ENCODE assay signal across 1 cellular context in the genomic region with DNA sequence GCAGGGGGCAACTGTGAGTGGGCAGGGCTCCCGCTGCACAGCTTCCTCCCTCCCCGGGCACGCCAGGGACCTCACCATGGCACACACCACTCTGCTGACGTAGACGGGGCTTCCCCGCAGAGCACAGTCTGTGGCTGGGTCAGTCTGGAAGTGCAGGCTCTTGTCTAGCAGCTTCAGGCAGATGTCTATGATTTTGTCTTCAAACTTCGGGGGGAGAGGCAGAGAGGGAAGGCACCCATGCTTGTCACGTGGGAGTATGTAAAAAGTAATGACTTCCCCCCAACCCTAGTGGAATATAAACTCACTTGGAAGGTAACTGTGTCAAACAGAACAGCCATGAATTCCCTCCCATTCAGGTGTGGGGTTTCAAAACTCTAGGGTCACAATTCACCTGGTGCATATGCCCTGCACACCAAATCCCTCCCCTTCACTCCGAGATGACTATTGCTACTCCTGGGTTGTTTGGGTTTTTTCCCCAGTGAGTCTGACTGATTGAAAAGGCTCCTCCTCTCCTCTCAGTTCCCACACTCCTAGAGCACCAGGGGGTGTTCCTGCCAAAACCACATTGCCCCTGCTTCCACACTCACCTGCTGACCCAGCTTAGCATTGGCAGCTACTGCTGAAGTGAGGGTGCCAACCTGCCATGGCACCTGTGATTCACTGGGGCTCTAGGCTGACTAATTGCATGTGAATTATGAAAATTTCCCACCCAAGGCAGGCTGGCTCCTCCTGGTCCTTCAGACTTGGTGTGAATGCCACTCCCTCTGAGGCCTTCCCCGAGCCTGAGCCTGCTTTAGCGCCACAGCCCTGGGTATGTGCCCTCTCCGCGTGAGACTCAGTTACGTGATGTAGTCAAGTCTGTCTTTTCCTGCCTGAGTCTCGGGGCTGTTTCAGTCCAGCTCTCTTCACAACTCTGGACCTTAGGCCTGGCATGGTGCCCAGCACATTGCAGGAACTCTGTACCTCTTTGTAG.
TF ChIP-seq lines count a peak whose summit lies in the region.

No MANE protein-coding gene starts in this region.

TF ChIP-seq in GM12878, 131 proteins besides CTCF, POLR2A, EP300 and RAD21 (continued from another document):
- TF ChIP-seq SREBF1 (IDR thresholded peaks at IDR 0.05; ENCODE audit: low read length) (no peak), NFIC (IDR thresholded peaks at IDR 0.05; ENCODE audit: low read depth, low read length) (peak; percentile 38; the same call in 1 of the 2 replicates), MEF2A (IDR thresholded peaks at IDR 0.05; ENCODE audit: insufficient read depth, low read depth, low read length) (no peak), ZNF274 (IDR thresholded peaks at IDR 0.05; ENCODE audit: insufficient read depth, insufficient read length) (no peak), STAT3 (IDR thresholded peaks at IDR 0.05; ENCODE audit: low read depth, low read length) (no peak), MYC (IDR thresholded peaks at IDR 0.05; ENCODE audit: insufficient read depth, insufficient read length, insufficient replicate concordance, low read length, severe bottlenecking) (no peak), PAX5 (IDR thresholded peaks at IDR 0.05; ENCODE audit: borderline replicate concordance, low read depth, low read length) (peak; percentile 11; the same call in 1 of the 2 replicates), BACH1 (IDR thresholded peaks at IDR 0.05; ENCODE audit: borderline replicate concordance) (peak; percentile 51; the same call in 1 of the 2 replicates), BRCA1 (IDR thresholded peaks at IDR 0.05; ENCODE audit: low read depth, low read length) (no peak), ZNF384 (IDR thresholded peaks at IDR 0.05; ENCODE audit: borderline replicate concordance, low read depth, low read length) (no peak), EZH2 (IDR thresholded peaks at IDR 0.05; ENCODE audit: borderline replicate concordance, control insufficient read depth, low read depth, low read length) (no peak), SMARCA5 (IDR thresholded peaks at IDR 0.05) (peak; percentile 49; the same call in 1 of the 2 replicates), RB1 (IDR thresholded peaks at IDR 0.05; ENCODE audit: borderline replicate concordance) (no peak), ZSCAN29 (IDR thresholded peaks at IDR 0.05) (0 out of 2 replicates have a peak, but pooled peaks have one; percentile 12), EED (IDR thresholded peaks at IDR 0.05; ENCODE audit: low read depth) (peak; percentile 88; the same call in 1 of the 2 replicates)
- TF ChIP-seq, protein P1, sequence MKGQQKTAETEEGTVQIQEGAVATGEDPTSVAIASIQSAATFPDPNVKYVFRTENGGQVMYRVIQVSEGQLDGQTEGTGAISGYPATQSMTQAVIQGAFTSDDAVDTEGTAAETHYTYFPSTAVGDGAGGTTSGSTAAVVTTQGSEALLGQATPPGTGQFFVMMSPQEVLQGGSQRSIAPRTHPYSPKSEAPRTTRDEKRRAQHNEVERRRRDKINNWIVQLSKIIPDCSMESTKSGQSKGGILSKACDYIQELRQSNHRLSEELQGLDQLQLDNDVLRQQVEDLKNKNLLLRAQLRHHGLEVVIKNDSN (IDR thresholded peaks at IDR 0.05; ENCODE audit: borderline replicate concordance, extremely low read length, insufficient read depth, low read depth, low read length) = no peak
- TF ChIP-seq, protein P2, sequence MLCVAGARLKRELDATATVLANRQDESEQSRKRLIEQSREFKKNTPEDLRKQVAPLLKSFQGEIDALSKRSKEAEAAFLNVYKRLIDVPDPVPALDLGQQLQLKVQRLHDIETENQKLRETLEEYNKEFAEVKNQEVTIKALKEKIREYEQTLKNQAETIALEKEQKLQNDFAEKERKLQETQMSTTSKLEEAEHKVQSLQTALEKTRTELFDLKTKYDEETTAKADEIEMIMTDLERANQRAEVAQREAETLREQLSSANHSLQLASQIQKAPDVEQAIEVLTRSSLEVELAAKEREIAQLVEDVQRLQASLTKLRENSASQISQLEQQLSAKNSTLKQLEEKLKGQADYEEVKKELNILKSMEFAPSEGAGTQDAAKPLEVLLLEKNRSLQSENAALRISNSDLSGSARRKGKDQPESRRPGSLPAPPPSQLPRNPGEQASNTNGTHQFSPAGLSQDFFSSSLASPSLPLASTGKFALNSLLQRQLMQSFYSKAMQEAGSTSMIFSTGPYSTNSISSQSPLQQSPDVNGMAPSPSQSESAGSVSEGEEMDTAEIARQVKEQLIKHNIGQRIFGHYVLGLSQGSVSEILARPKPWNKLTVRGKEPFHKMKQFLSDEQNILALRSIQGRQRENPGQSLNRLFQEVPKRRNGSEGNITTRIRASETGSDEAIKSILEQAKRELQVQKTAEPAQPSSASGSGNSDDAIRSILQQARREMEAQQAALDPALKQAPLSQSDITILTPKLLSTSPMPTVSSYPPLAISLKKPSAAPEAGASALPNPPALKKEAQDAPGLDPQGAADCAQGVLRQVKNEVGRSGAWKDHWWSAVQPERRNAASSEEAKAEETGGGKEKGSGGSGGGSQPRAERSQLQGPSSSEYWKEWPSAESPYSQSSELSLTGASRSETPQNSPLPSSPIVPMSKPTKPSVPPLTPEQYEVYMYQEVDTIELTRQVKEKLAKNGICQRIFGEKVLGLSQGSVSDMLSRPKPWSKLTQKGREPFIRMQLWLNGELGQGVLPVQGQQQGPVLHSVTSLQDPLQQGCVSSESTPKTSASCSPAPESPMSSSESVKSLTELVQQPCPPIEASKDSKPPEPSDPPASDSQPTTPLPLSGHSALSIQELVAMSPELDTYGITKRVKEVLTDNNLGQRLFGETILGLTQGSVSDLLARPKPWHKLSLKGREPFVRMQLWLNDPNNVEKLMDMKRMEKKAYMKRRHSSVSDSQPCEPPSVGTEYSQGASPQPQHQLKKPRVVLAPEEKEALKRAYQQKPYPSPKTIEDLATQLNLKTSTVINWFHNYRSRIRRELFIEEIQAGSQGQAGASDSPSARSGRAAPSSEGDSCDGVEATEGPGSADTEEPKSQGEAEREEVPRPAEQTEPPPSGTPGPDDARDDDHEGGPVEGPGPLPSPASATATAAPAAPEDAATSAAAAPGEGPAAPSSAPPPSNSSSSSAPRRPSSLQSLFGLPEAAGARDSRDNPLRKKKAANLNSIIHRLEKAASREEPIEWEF (IDR thresholded peaks at IDR 0.05; ENCODE audit: insufficient replicate concordance, low read depth, low read length) = peak; percentile 81
- TF ChIP-seq, protein P3, sequence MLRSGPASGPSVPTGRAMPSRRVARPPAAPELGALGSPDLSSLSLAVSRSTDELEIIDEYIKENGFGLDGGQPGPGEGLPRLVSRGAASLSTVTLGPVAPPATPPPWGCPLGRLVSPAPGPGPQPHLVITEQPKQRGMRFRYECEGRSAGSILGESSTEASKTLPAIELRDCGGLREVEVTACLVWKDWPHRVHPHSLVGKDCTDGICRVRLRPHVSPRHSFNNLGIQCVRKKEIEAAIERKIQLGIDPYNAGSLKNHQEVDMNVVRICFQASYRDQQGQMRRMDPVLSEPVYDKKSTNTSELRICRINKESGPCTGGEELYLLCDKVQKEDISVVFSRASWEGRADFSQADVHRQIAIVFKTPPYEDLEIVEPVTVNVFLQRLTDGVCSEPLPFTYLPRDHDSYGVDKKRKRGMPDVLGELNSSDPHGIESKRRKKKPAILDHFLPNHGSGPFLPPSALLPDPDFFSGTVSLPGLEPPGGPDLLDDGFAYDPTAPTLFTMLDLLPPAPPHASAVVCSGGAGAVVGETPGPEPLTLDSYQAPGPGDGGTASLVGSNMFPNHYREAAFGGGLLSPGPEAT (IDR thresholded peaks at IDR 0.05; ENCODE audit: low read depth) = peak; percentile 81
- TF ChIP-seq, protein P4, sequence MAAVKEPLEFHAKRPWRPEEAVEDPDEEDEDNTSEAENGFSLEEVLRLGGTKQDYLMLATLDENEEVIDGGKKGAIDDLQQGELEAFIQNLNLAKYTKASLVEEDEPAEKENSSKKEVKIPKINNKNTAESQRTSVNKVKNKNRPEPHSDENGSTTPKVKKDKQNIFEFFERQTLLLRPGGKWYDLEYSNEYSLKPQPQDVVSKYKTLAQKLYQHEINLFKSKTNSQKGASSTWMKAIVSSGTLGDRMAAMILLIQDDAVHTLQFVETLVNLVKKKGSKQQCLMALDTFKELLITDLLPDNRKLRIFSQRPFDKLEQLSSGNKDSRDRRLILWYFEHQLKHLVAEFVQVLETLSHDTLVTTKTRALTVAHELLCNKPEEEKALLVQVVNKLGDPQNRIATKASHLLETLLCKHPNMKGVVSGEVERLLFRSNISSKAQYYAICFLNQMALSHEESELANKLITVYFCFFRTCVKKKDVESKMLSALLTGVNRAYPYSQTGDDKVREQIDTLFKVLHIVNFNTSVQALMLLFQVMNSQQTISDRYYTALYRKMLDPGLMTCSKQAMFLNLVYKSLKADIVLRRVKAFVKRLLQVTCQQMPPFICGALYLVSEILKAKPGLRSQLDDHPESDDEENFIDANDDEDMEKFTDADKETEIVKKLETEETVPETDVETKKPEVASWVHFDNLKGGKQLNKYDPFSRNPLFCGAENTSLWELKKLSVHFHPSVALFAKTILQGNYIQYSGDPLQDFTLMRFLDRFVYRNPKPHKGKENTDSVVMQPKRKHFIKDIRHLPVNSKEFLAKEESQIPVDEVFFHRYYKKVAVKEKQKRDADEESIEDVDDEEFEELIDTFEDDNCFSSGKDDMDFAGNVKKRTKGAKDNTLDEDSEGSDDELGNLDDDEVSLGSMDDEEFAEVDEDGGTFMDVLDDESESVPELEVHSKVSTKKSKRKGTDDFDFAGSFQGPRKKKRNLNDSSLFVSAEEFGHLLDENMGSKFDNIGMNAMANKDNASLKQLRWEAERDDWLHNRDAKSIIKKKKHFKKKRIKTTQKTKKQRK (IDR thresholded peaks at IDR 0.05; ENCODE audit: low read depth, low read length) = no peak
